In genomic region chr17:70022175-70022574, GRCh38 we compare ENCODE assay signal across 26 cellular contexts. TPM values are rescaled to one million over a fixed set of nuclear protein-coding genes. Genes with fewer than 3 reads are reported as not detected.
DNase-seq lines count a peak whose midpoint lies in the region; ATAC-seq and TF ChIP-seq lines count a peak whose summit lies in the region.
"Had no signal": no experiment of that assay in that cellular context is flagged by ENCODE, and none has a peak within 500 bp of the region (broad histone marks: within the 10 kb centered on the region; RNA-seq: fewer than 3 reads in every experiment).

No MANE protein-coding gene starts in this region.

- H3K4me3 ChIP-seq in GM23248 (no peak overlapping the region), fibroblast of the aortic adventitia (ENCODE audit: low read depth, low read length) (no peak overlapping the region)
- H3K4me3 ChIP-seq: esophagus squamous epithelium, thyroid gland had no signal

- ATAC-seq in SK-N-SH treated with all-trans-retinoic acid at 6 μM for 48 hours, result peak; percentile 80
- ATAC-seq in sciatic nerve, result peak; percentile 28
- no peak for ATAC-seq in HG03460 (IDR thresholded peaks at IDR 0.05; ENCODE audit: unreplicated experiment)
- ATAC-seq: CD8-positive, alpha-beta T cell; left colon had no signal

- in situ Hi-C loops in GM23248 (cut with MboI), result no loop called here

- no peak for TF ChIP-seq CTCF in fibroblast of the aortic adventitia (IDR thresholded peaks at IDR 0.05; ENCODE audit: insufficient read depth, low read length)
- TF ChIP-seq CTCF in GM10266 (IDR thresholded peaks at IDR 0.05; ENCODE audit: control insufficient read depth, insufficient read depth, low read depth, missing control alignments), result no peak

- no peaks in the 10 kb centered on the region for H4K20me1 ChIP-seq in GM23248 (ENCODE audit: insufficient read depth)

- H3F3A ChIP-seq in GM23248 (ENCODE audit: insufficient read depth), result no peaks in the 10 kb centered on the region

- H3K27ac ChIP-seq in GM23248, result no peak overlapping the region
- H3K27ac ChIP-seq: esophagus squamous epithelium, thyroid gland had no signal

- DNase-seq in GM23248, result peak; percentile 20
- DNase-seq in fibroblast of the aortic adventitia (ENCODE audit: low read depth), result peak; percentile 11
- DNase-seq in sciatic nerve (ENCODE audit: low spot score), result no peak
- no peak for DNase-seq in inferior parietal cortex (ENCODE audit: extremely low spot score)
- no peak for DNase-seq in GM10266 (ENCODE audit: extremely low spot score)
- no peak for DNase-seq in NCI-H1694 (lab: John Stamatoyannopoulos, UW)
- DNase-seq: activated CD4-positive, alpha-beta T cell treated with anti-CD3 and anti-CD28 coated beads for 48 hours; activated naive CD4-positive, alpha-beta T cell treated with anti-CD3 and anti-CD28 coated beads, Interleukin-2, amount 10 ng/mL, durations not matched to agents 7 days and 5 days; CD8-positive, alpha-beta T cell; DMS153; effector CD4-positive, alpha-beta T cell; esophagus squamous epithelium; GF-D8; glutamatergic neuron; KG1; left colon; NCI-H187 treated with DMSO at 0.1 percent for 48 hours; NCI-H345; nephron progenitor cell; SIG-M5; stimulated activated CD4-positive, alpha-beta T cell treated with anti-CD3 and anti-CD28 coated beads, Interleukin-4, amount 100 ng/mL, for 1 hour; stimulated activated naive CD4-positive, alpha-beta T cell treated with Interleukin-2 at 50 U/mL for 16 hours; thyroid gland had no signal

- peaks cover 13% of the 10 kb centered on the region for H3K4me1 ChIP-seq in GM23248 (ENCODE audit: insufficient read depth)

- no peaks in the 10 kb centered on the region for H3K79me2 ChIP-seq in GM23248 (ENCODE audit: insufficient read depth)

- 12 to 20% methylated on average over 3 of the region's 3 CpGs for WGBS in GM23248 (ENCODE audit: low coverage in 1 of 2, low lambda C conversion rate in 2 of 2, missing lambda C conversion rate in 2 of 2), 2 experiments

- H3K36me3 ChIP-seq in GM23248 (ENCODE audit: low read depth), result no peaks in the 10 kb centered on the region
- H3K36me3 ChIP-seq: esophagus squamous epithelium, thyroid gland had no signal

- H3K27me3 ChIP-seq in GM23248 (replicated peaks; ENCODE audit: insufficient read depth), result no peaks in the 10 kb centered on the region
- H3K27me3 ChIP-seq: esophagus squamous epithelium, thyroid gland had no signal

- intact Hi-C loops in sciatic nerve (cut with DNase I), result no loop called here

- no peak overlapping the region for H3K9ac ChIP-seq in GM23248

- peak overlapping the region; percentile 42 for H3K4me2 ChIP-seq in GM23248 (ENCODE audit: unreplicated experiment)

- no peaks in the 10 kb centered on the region for H3K9me3 ChIP-seq in GM23248 (ENCODE audit: low read depth)
- H3K9me3 ChIP-seq: esophagus squamous epithelium, thyroid gland had no signal

- H2AFZ ChIP-seq in GM23248, result peak overlapping the region; percentile 56

- H3K9me2 ChIP-seq in GM23248 (ENCODE audit: insufficient read depth), result no peaks in the 10 kb centered on the region

TF ChIP-seq in SK-N-SH treated with all-trans-retinoic acid at 6 μM for 48 hours, 23 proteins besides CTCF, POLR2A, EP300 and RAD21:
- TF ChIP-seq PATZ1 (CRISPR knock-in tag; IDR thresholded peaks at IDR 0.05; ENCODE audit: borderline replicate concordance), result no peak
- TF ChIP-seq ISL1 (CRISPR knock-in tag; IDR thresholded peaks at IDR 0.05), result peak; percentile 43; the same call in 1 of the 2 replicates

RNA-seq across cellular contexts. Expression of gene KCNJ16, which starts 52.9 kb away (rescaled TPM):
- not detected in 2 replicates for total RNA-seq in GM23248 (2014; rRNA removed; shearing (Covaris generic))
- not detected in 2 replicates for polyA plus RNA-seq in GM23248 (2016; fragmentation: Nextera tagmentation; extraction: Ambion mirVana)
- total RNA-seq in fibroblast of the aortic adventitia (ENCODE audit: low replicate concordance), result not detected in 2 replicates
- total RNA-seq in sciatic nerve, result 10.3 TPM
- total RNA-seq: CD8-positive, alpha-beta T cell; mesenteric fat pad had no signal

Comparison
In these comparisons a context has a peak if more than half of its experiments do, and no peak if none do; other contexts are left out.
1. DNase-seq: peak in GM23248 (single experiment) and fibroblast of the aortic adventitia (single experiment); none in sciatic nerve (single experiment), inferior parietal cortex (single experiment), GM10266 (single experiment) and NCI-H1694 (single experiment).
2. RNA of gene KCNJ16, which starts 52.9 kb away (total RNA-seq): 10.3 TPM in sciatic nerve (single experiment); not detected in GM23248 and not detected in fibroblast of the aortic adventitia; every median in the first group is over 10 times any median in the second.